ENCODE assay signal across 27 cellular contexts in genomic region chr2:60830991-60831390, GRCh38.
"Had no signal": no experiment of that assay in that cellular context is flagged by ENCODE, and none has a peak within 500 bp of the region (broad histone marks: within the 10 kb centered on the region; RNA-seq: fewer than 3 reads in every experiment).

No MANE protein-coding gene starts in this region.

- H3K4me1 Mint-ChIP-seq: endodermal cell, neural crest cell had no signal

- H3K4me3 Mint-ChIP-seq: central memory CD8-positive, alpha-beta T cell; dendritic cell treated with granulocyte-macrophage colony-stimulating factor and Interleukin-4, amounts not matched to agents 40 ng/mL and 50 ng/mL, for 4 days; endodermal cell; mesothelial cell of epicardium; naive B cell; natural killer cell treated with Interleukin-12 subunit alpha and Interleukin-12 subunit beta and Interleukin-15 and Interleukin-18, amount 100 ng/mL, for 72 hours; neural crest cell; type B pancreatic cell had no signal

- H3K9me3 ChIP-seq: colonic mucosa, esophagus squamous epithelium, heart left ventricle, mucosa of descending colon, neutrophil, pancreas, right lobe of liver, stomach, thyroid gland had no signal

- H3K36me3 ChIP-seq: colonic mucosa, esophagus squamous epithelium, heart left ventricle, neutrophil, pancreas, right lobe of liver, stomach, thyroid gland had no signal

- H3K36me3 Mint-ChIP-seq: mesothelial cell of epicardium; natural killer cell treated with Interleukin-12 subunit alpha and Interleukin-12 subunit beta and Interleukin-15 and Interleukin-18, amount 100 ng/mL, for 72 hours; type B pancreatic cell had no signal

- DNase-seq: colonic mucosa; effector CD8-positive, alpha-beta T cell; endodermal cell; erythroblast; esophagus squamous epithelium; heart left ventricle; islet precursor cell; mesenchymal stem cell; mucosa of descending colon; naive B cell; pancreas; right lobe of liver; small intestine; stimulated activated CD4-positive, alpha-beta T cell treated with anti-CD3 and anti-CD28 coated beads, Interleukin-15, amount 100 ng/mL, for 24 hours; stimulated activated CD4-positive, alpha-beta T cell treated with anti-CD3 and anti-CD28 coated beads, Interleukin-2, amount 100 ng/mL, for 48 hours; stimulated activated naive CD4-positive, alpha-beta T cell treated with Interleukin-2 at 50 U/mL for 16 hours; stomach; thyroid gland had no signal

- H3K27ac ChIP-seq: colonic mucosa, esophagus squamous epithelium, heart left ventricle, hepatocyte, neutrophil, pancreas, right lobe of liver, stomach, thyroid gland had no signal

- H3K4me3 ChIP-seq: colonic mucosa, esophagus squamous epithelium, heart left ventricle, hepatocyte, lung, mucosa of descending colon, pancreas, right lobe of liver, stomach, thyroid gland had no signal

- H3K27ac Mint-ChIP-seq: dendritic cell treated with granulocyte-macrophage colony-stimulating factor and Interleukin-4, amounts not matched to agents 40 ng/mL and 50 ng/mL, for 4 days; endodermal cell; mesothelial cell of epicardium; natural killer cell treated with Interleukin-12 subunit alpha and Interleukin-12 subunit beta and Interleukin-15 and Interleukin-18, amount 100 ng/mL, for 72 hours; type B pancreatic cell had no signal

- H3K27me3 Mint-ChIP-seq: naive B cell had no signal

- H3K4me1 ChIP-seq: colonic mucosa, esophagus squamous epithelium, pancreas, right lobe of liver, stomach, thyroid gland had no signal

- ATAC-seq: heart left ventricle; mucosa of descending colon; natural killer cell treated with Interleukin-12 subunit alpha and Interleukin-12 subunit beta and Interleukin-15 and Interleukin-18, amount 100 ng/mL, for 72 hours; pancreas; right lobe of liver had no signal

- H3K27me3 ChIP-seq: colonic mucosa, hepatocyte, neutrophil, pancreas, right lobe of liver, thyroid gland had no signal

- H3K9me3 Mint-ChIP-seq: central memory CD8-positive, alpha-beta T cell; endodermal cell; mesothelial cell of epicardium; natural killer cell treated with Interleukin-12 subunit alpha and Interleukin-12 subunit beta and Interleukin-15 and Interleukin-18, amount 100 ng/mL, for 72 hours had no signal
